9 cellular contexts compared by ENCODE assay signal in the genomic region with DNA sequence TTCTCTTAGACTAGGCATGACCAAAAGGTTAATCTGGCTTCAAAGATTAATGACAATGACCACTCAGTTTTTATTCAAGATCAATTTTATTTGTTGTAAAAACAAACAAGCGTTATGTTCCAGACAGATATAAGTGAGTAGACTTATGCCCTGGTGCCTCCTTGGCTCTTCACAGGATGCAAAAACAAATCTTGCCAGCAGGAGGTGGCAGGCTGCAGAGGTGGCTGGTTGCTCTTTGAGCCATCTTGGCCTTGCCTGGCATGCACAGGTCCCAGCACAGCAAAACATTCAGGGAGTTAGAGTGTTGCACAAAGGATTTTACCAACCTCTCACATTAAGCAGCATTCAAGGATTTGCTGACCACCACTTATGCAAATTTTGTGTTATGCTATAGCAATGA. TPM values are rescaled to one million over a fixed set of nuclear protein-coding genes. Genes with fewer than 3 reads are reported as not detected.
DNase-seq lines count a peak whose midpoint lies in the region; ATAC-seq and TF ChIP-seq lines count a peak whose summit lies in the region.
"Not testable (repeated sequence)": the region's sequence is repeated elsewhere in the genome, so short reads cannot be mapped to it uniquely, and the experiment has no call there.
"Had no signal": no experiment of that assay in that cellular context is flagged by ENCODE, and none has a peak within 500 bp of the region (broad histone marks: within the 10 kb centered on the region; RNA-seq: fewer than 3 reads in every experiment).

No MANE protein-coding gene starts in this region.

- not testable (repeated sequence) for TF ChIP-seq CTCF in GM12865 (IDR thresholded peaks at IDR 0.05; ENCODE audit: insufficient read depth, low read depth, low read length, missing control alignments); body of pancreas (IDR thresholded peaks at IDR 0.05)
- TF ChIP-seq CTCF in epithelial cell of proximal tubule (conservative IDR thresholded peaks at IDR 0.05; ENCODE audit: low read depth, low read length) (peak; percentile 11), neural crest cell (conservative IDR thresholded peaks at IDR 0.05) (peak; percentile 16)

- not testable (repeated sequence) for H3K4me3 ChIP-seq in GM12865 (ENCODE audit: low read depth, low read length); Karpas-422 (ENCODE audit: low read length); NT2/D1 (ENCODE audit: insufficient read length, low read depth); body of pancreas; epithelial cell of proximal tubule (ENCODE audit: low read depth, low read length)

- H3K27me3 ChIP-seq in Karpas-422 (ENCODE audit: low read length); NT2/D1 (ENCODE audit: insufficient read depth, insufficient read length); body of pancreas: not testable (repeated sequence)

- H3K4me3 Mint-ChIP-seq in activated CD4-positive, alpha-beta T cell treated with anti-CD3 and anti-CD28 coated beads for 36 hours; neural crest cell: not testable (repeated sequence)

- H3K36me3 Mint-ChIP-seq in activated CD4-positive, alpha-beta T cell treated with anti-CD3 and anti-CD28 coated beads for 36 hours (ENCODE audit: low read depth); neural crest cell (ENCODE audit: low read depth): not testable (repeated sequence)

- DNase-seq in GM12865 (ENCODE audit: low read depth) (peak; percentile 27), Karpas-422 (peak; percentile 84), NT2/D1 (ENCODE audit: low read depth, low spot score) (peak; percentile 20), body of pancreas (peak in 3 of 4 donors; percentile 3 to 26 (median 18)), neural crest cell (ENCODE audit: low read depth, low spot score) (peak; percentile 6)
- peak; percentile 21 for DNase-seq in activated CD4-positive, alpha-beta T cell treated with anti-CD3 and anti-CD28 coated beads for 36 hours
- not testable (repeated sequence) for DNase-seq in epithelial cell of proximal tubule (ENCODE audit: low read depth)

- not testable (repeated sequence) for H3K9me2 ChIP-seq in Karpas-422 (replicated peaks; ENCODE audit: insufficient read depth, low read length)

- H4K20me1 ChIP-seq in Karpas-422 (ENCODE audit: insufficient read depth, low read depth, low read length) = not testable (repeated sequence)

- WGBS in body of pancreas, 2 donors = 41 to 64% methylated on average over 1 of the region's 1 CpG

- not testable (repeated sequence) for H3K79me2 ChIP-seq in Karpas-422 (ENCODE audit: low read length)

- not testable (repeated sequence) for H3K27ac ChIP-seq in Karpas-422 (ENCODE audit: low read length); body of pancreas

- not testable (repeated sequence) for H2AFZ ChIP-seq in Karpas-422 (ENCODE audit: low read length)

- H3K9me3 ChIP-seq in Karpas-422 (ENCODE audit: low read length); NT2/D1 (ENCODE audit: insufficient read depth, low read length); body of pancreas: not testable (repeated sequence)

- not testable (repeated sequence) for H3K27ac Mint-ChIP-seq in activated CD4-positive, alpha-beta T cell treated with anti-CD3 and anti-CD28 coated beads for 36 hours; neural crest cell (ENCODE audit: unreplicated experiment)

- H3K36me3 ChIP-seq in Karpas-422 (ENCODE audit: insufficient read depth, low read length); NT2/D1 (ENCODE audit: insufficient read depth, insufficient read length, low read length); body of pancreas (replicated peaks in 1 of 2; ENCODE audit: insufficient read depth in 1 of 2, low read depth in 2 of 2): not testable (repeated sequence)

- not testable (repeated sequence) for ATAC-seq in activated CD4-positive, alpha-beta T cell treated with anti-CD3 and anti-CD28 coated beads for 36 hours; body of pancreas

- not testable (repeated sequence) for H3K4me1 Mint-ChIP-seq in activated CD4-positive, alpha-beta T cell treated with anti-CD3 and anti-CD28 coated beads for 36 hours; neural crest cell

- intact Hi-C loops in activated CD4-positive, alpha-beta T cell treated with anti-CD3 and anti-CD28 coated beads for 36 hours (cut with DNase I, micrococcal nuclease); body of pancreas (cut with DNase I): not testable (repeated sequence)

- H3K4me1 ChIP-seq in Karpas-422 (ENCODE audit: low read length); NT2/D1 (ENCODE audit: insufficient read depth, insufficient read length); body of pancreas: not testable (repeated sequence)

- H3K4me2 ChIP-seq in Karpas-422 (ENCODE audit: low read depth, low read length, poor library complexity, severe bottlenecking) = not testable (repeated sequence)

- not testable (repeated sequence) for H3K9ac ChIP-seq in Karpas-422 (ENCODE audit: low read length); NT2/D1 (ENCODE audit: insufficient read length, low read depth)

- POLR2A ChIA-PET in activated CD4-positive, alpha-beta T cell treated with anti-CD3 and anti-CD28 coated beads for 36 hours (lab: Charles Lee) = not testable (repeated sequence)

- H3K27me3 Mint-ChIP-seq in activated CD4-positive, alpha-beta T cell treated with anti-CD3 and anti-CD28 coated beads for 36 hours = peaks cover 13% of the 10 kb centered on the region
- not testable (repeated sequence) for H3K27me3 Mint-ChIP-seq in neural crest cell (ENCODE audit: low read depth)

- CTCF ChIA-PET in activated CD4-positive, alpha-beta T cell treated with anti-CD3 and anti-CD28 coated beads for 36 hours (lab: Charles Lee) = not testable (repeated sequence)

- H3K9me3 Mint-ChIP-seq in activated CD4-positive, alpha-beta T cell treated with anti-CD3 and anti-CD28 coated beads for 36 hours (ENCODE audit: low read depth); neural crest cell: not testable (repeated sequence)

- TF ChIP-seq POLR2A in body of pancreas (IDR thresholded peaks at IDR 0.05) = not testable (repeated sequence)

RNA-seq across cellular contexts. Expression of a gene that starts 46.5 kb away (rescaled TPM):
- 0.52 and 1.5 TPM in 2 replicates for total RNA-seq in Karpas-422 (2014; rRNA removed; shearing (Covaris generic); ENCODE audit: low replicate concordance)
- not detected for total RNA-seq in activated CD4-positive, alpha-beta T cell treated with anti-CD3 and anti-CD28 coated beads for 36 hours
- under 1 TPM in 1 of 2 donors, not detected in 1; 0.52 TPM for total RNA-seq in body of pancreas
- 0.07 TPM in 1 of 2 replicates, not detected in the other for total RNA-seq in epithelial cell of proximal tubule
- total RNA-seq in neural crest cell = 0.16 TPM in 1 of 2 replicates, not detected in the other
- total RNA-seq: gastrocnemius medialis; natural killer cell treated with Interleukin-12 subunit alpha and Interleukin-12 subunit beta and Interleukin-15 and Interleukin-18, amount 100 ng/mL, for 72 hours had no signal
